Comparison of ENCODE assay signal across 8 cellular contexts in genomic region chr12:109880049-109880931, GRCh38. TPM values are rescaled to one million over a fixed set of nuclear protein-coding genes. Genes with fewer than 3 reads are reported as not detected.
DNase-seq lines count a peak whose midpoint lies in the region; ATAC-seq and TF ChIP-seq lines count a peak whose summit lies in the region.

Gene GLTP (minus strand): TSS chr12:109880541. CDS start chr12:109880374, 167 bp downstream.

- H3K9me3 ChIP-seq in stomach smooth muscle (ENCODE audit: control insufficient read depth in 2 of 2, low read length in 2 of 2): no peaks in the 10 kb centered on the region

- no peaks in the 10 kb centered on the region for H3K36me3 Mint-ChIP-seq in neural crest cell (ENCODE audit: low read depth)

- no peaks in the 10 kb centered on the region for H3K9me3 Mint-ChIP-seq in neural crest cell

- peak; percentile 53 for TF ChIP-seq POLR2A in Raji (IDR thresholded peaks at IDR 0.05; ENCODE audit: insufficient read depth, low read depth, low read length)

- TF ChIP-seq CTCF in fibroblast of villous mesenchyme (IDR thresholded peaks at IDR 0.05; ENCODE audit: insufficient read depth, low read depth, low read length) (peak; percentile 17), neural crest cell (conservative IDR thresholded peaks at IDR 0.05) (peak; percentile 64)

- peak within 1 kb of the TSS; percentile 91 to 95 for H3K9ac ChIP-seq in stomach smooth muscle (ENCODE audit: low read length in 2 of 2)

- H3K27ac Mint-ChIP-seq in neural crest cell (ENCODE audit: unreplicated experiment): peak within 1 kb of the TSS; percentile 85

- H3K27ac ChIP-seq in stomach smooth muscle (ENCODE audit: low read length): no peak within 1 kb of the TSS

- DNase-seq in Daoy (ENCODE audit: low read depth) (peak; percentile 94), Kasumi-1 (lab: John Stamatoyannopoulos, UW) (peak; percentile 75 to 76), fibroblast of villous mesenchyme (ENCODE audit: low read depth) (peak; percentile 70), neural crest cell (ENCODE audit: low read depth, low spot score) (peak; percentile 76)
- DNase-seq in activated effector memory CD4-positive, alpha-beta T cell treated with anti-CD3 and anti-CD28 coated beads, Interleukin-2, amount 50 U/mL, for 16 hours: peak; percentile 97

- H3K4me3 ChIP-seq in fibroblast of villous mesenchyme (ENCODE audit: low read depth, low read length) (peak within 1 kb of the TSS; percentile 81), stomach smooth muscle (ENCODE audit: low read length in 2 of 2) (peak within 1 kb of the TSS; percentile 87 to 91)

- H3K27me3 Mint-ChIP-seq in neural crest cell (ENCODE audit: low read depth): peaks cover 41% of the 10 kb centered on the region

- no peaks in the 10 kb centered on the region for H3K36me3 ChIP-seq in stomach smooth muscle (ENCODE audit: control insufficient read depth in 2 of 2, insufficient read depth in 2 of 2, low read length in 2 of 2)

- H3K4me1 Mint-ChIP-seq in neural crest cell: peaks cover 45% of the 10 kb centered on the region

- peak; percentile 88 for ATAC-seq in GM21786 (IDR thresholded peaks at IDR 0.05; ENCODE audit: unreplicated experiment)

- peaks cover 22% of the 10 kb centered on the region for H3K4me1 ChIP-seq in stomach smooth muscle (ENCODE audit: control insufficient read depth, insufficient read depth, low read length)

- H3K4me3 Mint-ChIP-seq in neural crest cell: peak within 1 kb of the TSS; percentile 95

- no peaks in the 10 kb centered on the region for H3K27me3 ChIP-seq in stomach smooth muscle (ENCODE audit: control insufficient read depth in 1 of 2, insufficient read depth in 2 of 2, low read length in 2 of 2)

RNA-seq across cellular contexts. Expression of gene GLTP, which starts in this region (rescaled TPM):
- 47.4 and 49.7 TPM in 2 replicates for total RNA-seq in Daoy (2014; rRNA removed; shearing (Covaris generic))
- total RNA-seq in fibroblast of villous mesenchyme: 50.3 and 52.2 TPM in 2 replicates
- total RNA-seq in neural crest cell: 32.0 and 34.0 TPM in 2 replicates
